Comparison of ENCODE assay signal across 1 cellular context in genomic region chr5:1315709-1316587, GRCh38.
TF ChIP-seq lines count a peak whose summit lies in the region.

No MANE protein-coding gene starts in this region.

TF ChIP-seq in IMR-90, 13 proteins besides CTCF, POLR2A, EP300 and RAD21 (continued from another document):
- TF ChIP-seq CEBPB (IDR thresholded peaks at IDR 0.05; ENCODE audit: low read depth, low read length) (no peak), RCOR1 (IDR thresholded peaks at IDR 0.05; ENCODE audit: insufficient replicate concordance, low read length) (no peak), RFX5 (IDR thresholded peaks at IDR 0.05; ENCODE audit: low read depth, low read length) (no peak)
